27 cellular contexts compared by ENCODE assay signal in the genomic region with DNA sequence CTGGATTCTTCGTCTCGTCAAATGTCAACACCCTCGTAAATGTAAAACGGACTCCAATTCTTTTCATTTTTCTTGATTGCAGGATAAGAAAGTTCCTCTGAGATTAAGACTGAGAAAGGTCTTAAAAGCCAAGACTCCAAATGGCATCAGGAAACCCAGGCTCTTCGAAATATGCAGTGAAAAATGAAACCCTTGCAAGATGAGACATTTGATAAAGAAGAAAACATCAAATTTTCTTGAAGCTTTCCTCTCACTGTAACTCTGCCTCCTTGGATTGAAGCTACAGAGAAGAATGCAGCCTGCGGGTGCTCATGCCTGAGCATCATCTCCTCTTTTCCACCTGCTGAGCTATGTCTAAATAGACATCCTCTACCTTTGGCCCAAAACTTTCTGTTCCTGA.
"Had no signal": no experiment of that assay in that cellular context is flagged by ENCODE, and none has a peak within 500 bp of the region (broad histone marks: within the 10 kb centered on the region; RNA-seq: fewer than 3 reads in every experiment).

No MANE protein-coding gene starts in this region.

- H3K4me3 Mint-ChIP-seq: mesothelial cell of epicardium; naive thymus-derived CD8-positive, alpha-beta T cell; nephron progenitor cell; stimulated activated naive B cell treated with anti-CD40 and anti-IgM and Interleukin-4, amounts not matched to agents 10 μg/mL and 1 μg/mL and 100 μg/mL, for 72 hours; stimulated activated naive CD8-positive, alpha-beta T cell treated with anti-CD3 and anti-CD28 coated beads, Interleukin-15, Interleukin-2, amounts not matched to agents 100 ng/mL and 50 ng/mL, for 24 hours had no signal

- DNase-seq: dermis blood vessel endothelial cell; effector memory CD4-positive, alpha-beta T cell; foreskin melanocyte; glutamatergic neuron; heart right ventricle; hippocampal formation; left colon; left ventricle myocardium superior; lower lobe of right lung; naive thymus-derived CD8-positive, alpha-beta T cell; nephron progenitor cell; nucleus accumbens; spleen; stimulated activated naive B cell treated with anti-CD40 and anti-IgM and Interleukin-4, amounts not matched to agents 10 μg/mL and 1 μg/mL and 100 μg/mL, for 72 hours; upper lobe of right lung; uterus had no signal

- H3K27me3 Mint-ChIP-seq: stimulated activated naive B cell treated with anti-CD40 and anti-IgM and Interleukin-4, amounts not matched to agents 10 μg/mL and 1 μg/mL and 100 μg/mL, for 72 hours had no signal

- H3K4me1 ChIP-seq: esophagus muscularis mucosa, heart right ventricle, lower lobe of right lung, prostate gland, right atrium auricular region, spleen, tibial nerve, upper lobe of right lung, uterus had no signal

- H3K36me3 ChIP-seq: esophagus muscularis mucosa, heart right ventricle, lower lobe of right lung, prostate gland, right atrium auricular region, spleen, thoracic aorta, tibial nerve, upper lobe of right lung, uterus had no signal

- ATAC-seq: heart right ventricle; left colon; left ventricle myocardium superior; lower lobe of right lung; naive thymus-derived CD8-positive, alpha-beta T cell; sciatic nerve; stimulated activated naive B cell treated with anti-CD40 and anti-IgM and Interleukin-4, amounts not matched to agents 10 μg/mL and 1 μg/mL and 100 μg/mL, for 72 hours; upper lobe of right lung had no signal

- H3K4me3 ChIP-seq: coronary artery, esophagus muscularis mucosa, heart right ventricle, lower lobe of right lung, prostate gland, right atrium auricular region, spleen, thoracic aorta, tibial nerve, upper lobe of right lung, uterus had no signal

- H3K4me1 Mint-ChIP-seq: naive thymus-derived CD8-positive, alpha-beta T cell; nephron progenitor cell; stimulated activated naive B cell treated with anti-CD40 and anti-IgM and Interleukin-4, amounts not matched to agents 10 μg/mL and 1 μg/mL and 100 μg/mL, for 72 hours had no signal

- H3K27ac ChIP-seq: coronary artery, esophagus muscularis mucosa, heart right ventricle, lower lobe of right lung, prostate gland, right atrium auricular region, spleen, thoracic aorta, tibial nerve, upper lobe of right lung, uterus had no signal

- H3K9me3 ChIP-seq: esophagus muscularis mucosa, lower lobe of right lung, prostate gland, right atrium auricular region, spleen, thoracic aorta, tibial nerve, upper lobe of right lung, uterus had no signal

- FAIRE-seq: endothelial cell of umbilical vein, islet of Langerhans had no signal

- H3K27me3 ChIP-seq: esophagus muscularis mucosa, heart right ventricle, right atrium auricular region, spleen, tibial nerve, upper lobe of right lung, uterus had no signal

- H3K27ac Mint-ChIP-seq: mesothelial cell of epicardium; naive thymus-derived CD8-positive, alpha-beta T cell; nephron progenitor cell; stimulated activated naive B cell treated with anti-CD40 and anti-IgM and Interleukin-4, amounts not matched to agents 10 μg/mL and 1 μg/mL and 100 μg/mL, for 72 hours; stimulated activated naive CD8-positive, alpha-beta T cell treated with anti-CD3 and anti-CD28 coated beads, Interleukin-15, Interleukin-2, amounts not matched to agents 100 ng/mL and 50 ng/mL, for 24 hours had no signal

- H3K36me3 Mint-ChIP-seq: mesothelial cell of epicardium; naive thymus-derived CD8-positive, alpha-beta T cell; stimulated activated naive B cell treated with anti-CD40 and anti-IgM and Interleukin-4, amounts not matched to agents 10 μg/mL and 1 μg/mL and 100 μg/mL, for 72 hours had no signal

- H3K9me3 Mint-ChIP-seq: stimulated activated naive CD8-positive, alpha-beta T cell treated with anti-CD3 and anti-CD28 coated beads, Interleukin-15, Interleukin-2, amounts not matched to agents 100 ng/mL and 50 ng/mL, for 24 hours had no signal
